2 cellular contexts compared by ENCODE assay signal in genomic region chr18:9750112-9750511, GRCh38.
A peak's percentile ranks its signal among the peaks of the same experiment; 100 is the strongest.
TF ChIP-seq lines count a peak whose summit lies in the region.

No MANE protein-coding gene starts in this region.

TF ChIP-seq in A549, 52 proteins besides CTCF, POLR2A, EP300 and RAD21:
- TF ChIP-seq MAFK (IDR thresholded peaks at IDR 0.05; ENCODE audit: partially characterized antibody) (peak; percentile 53), RNF2 (IDR thresholded peaks at IDR 0.05; ENCODE audit: borderline replicate concordance, low read depth) (no peak), EHF (CRISPR knock-in tag; IDR thresholded peaks at IDR 0.05) (no peak), CBX2 (IDR thresholded peaks at IDR 0.05; ENCODE audit: borderline replicate concordance, low read depth) (no peak), HOXB5 (CRISPR knock-in tag; IDR thresholded peaks at IDR 0.05) (no peak), ATOH8 (CRISPR knock-in tag; IDR thresholded peaks at IDR 0.05; ENCODE audit: low read depth) (no peak), JUNB (IDR thresholded peaks at IDR 0.05) (no peak)

TF ChIP-seq in HepG2, 621 proteins besides CTCF, POLR2A, EP300 and RAD21:
- TF ChIP-seq MAFF (IDR thresholded peaks at IDR 0.05; ENCODE audit: low read depth, low read length) (peak; percentile 78), MAFK (conservative IDR thresholded peaks at IDR 0.05 in 1 of 2, IDR thresholded peaks at IDR 0.05 in 1 of 2; ENCODE audit: low read length in 2 of 2) (peak; percentile 57 to 88; a peak in 3 of 4 replicates), ZSCAN12 (CRISPR knock-in tag; IDR thresholded peaks at IDR 0.05) (no peak)
